In genomic region chr5:10577371-10578291, GRCh38 we compare ENCODE assay signal across 10 cellular contexts. TPM values are rescaled to one million over a fixed set of nuclear protein-coding genes. Genes with fewer than 3 reads are reported as not detected.
DNase-seq lines count a peak whose midpoint lies in the region; ATAC-seq, FAIRE-seq and TF ChIP-seq lines count a peak whose summit lies in the region.
"Had no signal": no experiment of that assay in that cellular context is flagged by ENCODE, and none has a peak within 500 bp of the region (broad histone marks: within the 10 kb centered on the region; RNA-seq: fewer than 3 reads in every experiment).

No MANE protein-coding gene starts in this region.

- H3K27me3 ChIP-seq in transverse colon: no peaks in the 10 kb centered on the region

- DNase-seq in stimulated activated naive CD8-positive, alpha-beta T cell treated with anti-CD3 and anti-CD28 coated beads, Interleukin-15, Interleukin-2, amounts not matched to agents 100 U/mL and 50 U/mL, for 24 hours: no peak
- DNase-seq in foreskin fibroblast: peak; percentile 35 to 59
- no peak for DNase-seq in kidney
- DNase-seq in stimulated activated CD4-positive, alpha-beta T cell treated with anti-CD3 and anti-CD28 coated beads, Interleukin-2, amount 100 ng/mL, for 24 hours: no peak
- DNase-seq in HPDE6-E6E7 (ENCODE audit: extremely low spot score): no peak
- no peak for DNase-seq in transverse colon
- DNase-seq: CD4-positive, CD25-positive, alpha-beta regulatory T cell; NCI-H2029 had no signal

- no peak for TF ChIP-seq CTCF in foreskin fibroblast (IDR thresholded peaks at IDR 0.05; ENCODE audit: low read depth, low read length)
- TF ChIP-seq CTCF in kidney (IDR thresholded peaks at IDR 0.05; ENCODE audit: borderline replicate concordance, extremely low read depth, insufficient read depth): no peak
- TF ChIP-seq CTCF in transverse colon (IDR thresholded peaks at IDR 0.05): no peak

- no peak for TF ChIP-seq POLR2A in transverse colon (IDR thresholded peaks at IDR 0.05)

- in situ Hi-C loops in transverse colon (cut with MboI; ENCODE audit: low pct_ligation_motif_present in 1 of 4, low pct_unique_long_range_greater_than_20kb in 1 of 4, low sequenced_read_pairs in 3 of 4): no loop called here

- ATAC-seq in stimulated activated naive CD8-positive, alpha-beta T cell treated with anti-CD3 and anti-CD28 coated beads, Interleukin-15, Interleukin-2, amounts not matched to agents 100 U/mL and 50 U/mL, for 24 hours: no peak
- ATAC-seq in HG03571 (IDR thresholded peaks at IDR 0.05; ENCODE audit: unreplicated experiment): peak; percentile 42

- peak overlapping the region in 1 of 2 donors; percentile 28 for H3K9ac ChIP-seq in kidney (ENCODE audit: low read length in 2 of 2)

- H3K36me3 ChIP-seq in kidney (ENCODE audit: control insufficient read depth in 1 of 2, insufficient read depth in 2 of 2, low read length in 2 of 2) (no peaks in the 10 kb centered on the region), transverse colon (no peaks in the 10 kb centered on the region)

- H3K4me3 Mint-ChIP-seq in stimulated activated naive CD8-positive, alpha-beta T cell treated with anti-CD3 and anti-CD28 coated beads, Interleukin-15, Interleukin-2, amounts not matched to agents 100 ng/mL and 50 ng/mL, for 24 hours: peak overlapping the region; percentile 47

- no peak for TF ChIP-seq EP300 in transverse colon (IDR thresholded peaks at IDR 0.05; ENCODE audit: low read depth)

- H3K27ac ChIP-seq in kidney (ENCODE audit: low read depth in 2 of 2, low read length in 2 of 2) (peak overlapping the region in 1 of 2 donors; percentile 29), transverse colon (no peak overlapping the region)

- peaks cover 3% of the 10 kb centered on the region for H3K27me3 Mint-ChIP-seq in stimulated activated naive CD8-positive, alpha-beta T cell treated with anti-CD3 and anti-CD28 coated beads, Interleukin-15, Interleukin-2, amounts not matched to agents 100 ng/mL and 50 ng/mL, for 24 hours
- H3K27me3 Mint-ChIP-seq: CD4-positive, CD25-positive, alpha-beta regulatory T cell had no signal

- no peaks in the 10 kb centered on the region for H3K9me3 Mint-ChIP-seq in stimulated activated naive CD8-positive, alpha-beta T cell treated with anti-CD3 and anti-CD28 coated beads, Interleukin-15, Interleukin-2, amounts not matched to agents 100 ng/mL and 50 ng/mL, for 24 hours

- H3K9me3 ChIP-seq in kidney (ENCODE audit: control insufficient read depth in 1 of 2, low read length in 2 of 2): no peaks in the 10 kb centered on the region
- no peaks in the 10 kb centered on the region for H3K9me3 ChIP-seq in transverse colon

- H3K4me1 ChIP-seq in kidney (ENCODE audit: control insufficient read depth in 1 of 2, insufficient read depth in 1 of 2, low read depth in 1 of 2, low read length in 2 of 2) (no peaks in the 10 kb centered on the region), transverse colon (peaks cover 0 to 5% (median 0%) of the 10 kb centered on the region in 4 donors)

- FAIRE-seq in kidney (lab: Jason Lieb, UNC): no peak

- H3K27ac Mint-ChIP-seq in stimulated activated naive CD8-positive, alpha-beta T cell treated with anti-CD3 and anti-CD28 coated beads, Interleukin-15, Interleukin-2, amounts not matched to agents 100 ng/mL and 50 ng/mL, for 24 hours: peak overlapping the region; percentile 85

- H3K4me3 ChIP-seq in foreskin fibroblast (ENCODE audit: low read depth in 1 of 2, low read length in 2 of 2) (no peak overlapping the region), kidney (ENCODE audit: low read length in 2 of 2) (no peak overlapping the region), transverse colon (no peak overlapping the region)

- intact Hi-C loops in kidney (cut with DNase I): no loop called here
- intact Hi-C loops in transverse colon (cut with DNase I; ENCODE audit: low total_unique reads): no loop called here

- peaks cover 79% of the 10 kb centered on the region for H3K4me1 Mint-ChIP-seq in stimulated activated naive CD8-positive, alpha-beta T cell treated with anti-CD3 and anti-CD28 coated beads, Interleukin-15, Interleukin-2, amounts not matched to agents 100 ng/mL and 50 ng/mL, for 24 hours (ENCODE audit: low read depth)

- 73 to 93% methylated on average over 7 to 18 of the region's 18 CpGs for WGBS in transverse colon (ENCODE audit: low coverage in 1 of 2), 2 donors

- H3K36me3 Mint-ChIP-seq in stimulated activated naive CD8-positive, alpha-beta T cell treated with anti-CD3 and anti-CD28 coated beads, Interleukin-15, Interleukin-2, amounts not matched to agents 100 ng/mL and 50 ng/mL, for 24 hours (ENCODE audit: low read depth): peaks cover 12% of the 10 kb centered on the region

RNA-seq across cellular contexts. Expression of gene ANKRD33B, which starts 13.8 kb away (rescaled TPM):
- total RNA-seq in kidney: 20.3 TPM
- polyA plus RNA-seq in kidney (ENCODE audit: insufficient read depth, low read depth, low replicate concordance): 4.8 TPM
- total RNA-seq in transverse colon: 1 to 10 TPM in 3 of 4 donors, under 1 TPM in 1; 0.20 to 3.2 (median 1.4) TPM

Comparison
In these comparisons a context has a peak if more than half of its experiments do, and no peak if none do; other contexts are left out.
1. DNase-seq: peak in foreskin fibroblast (2 of 2); none in stimulated activated naive CD8-positive, alpha-beta T cell treated with anti-CD3 and anti-CD28 coated beads, Interleukin-15, Interleukin-2, amounts not matched to agents 100 U/mL and 50 U/mL, for 24 hours (single experiment), kidney (single experiment), stimulated activated CD4-positive, alpha-beta T cell treated with anti-CD3 and anti-CD28 coated beads, Interleukin-2, amount 100 ng/mL, for 24 hours (0 of 2), HPDE6-E6E7 (single experiment) and transverse colon (single experiment).